Comparison of ENCODE assay signal across 8 cellular contexts in genomic region chr2:86621290-86621943, GRCh38. TPM values are rescaled to one million over a fixed set of nuclear protein-coding genes. Genes with fewer than 3 reads are reported as not detected.
A peak's percentile ranks its signal among the peaks of the same experiment; 100 is the strongest.
DNase-seq lines count a peak whose midpoint lies in the region; FAIRE-seq and TF ChIP-seq lines count a peak whose summit lies in the region.

No MANE protein-coding gene starts in this region.

- peaks cover 39 to 58% (median 46%) of the 10 kb centered on the region in 4 donors for H3K4me1 Mint-ChIP-seq in CD4-positive, alpha-beta memory T cell

- no peaks in the 10 kb centered on the region for H3F3A ChIP-seq in neural cell (ENCODE audit: insufficient read depth, low read length, poor library complexity, severe bottlenecking)

- no peak for TF ChIP-seq EP300 in neural cell (conservative IDR thresholded peaks at IDR 0.05; ENCODE audit: poor library complexity, severe bottlenecking)

- H3K9me2 ChIP-seq in neural cell (ENCODE audit: insufficient read depth, low read length) = no peaks in the 10 kb centered on the region

- H3K27ac Mint-ChIP-seq in CD4-positive, alpha-beta memory T cell = peak overlapping the region; percentile 53 to 96 (median 81)

- H3K27ac ChIP-seq in CD4-positive, alpha-beta memory T cell (ENCODE audit: low read depth, low read length) = no peak overlapping the region
- no peak overlapping the region for H3K27ac ChIP-seq in neural cell (ENCODE audit: low read length)

- POLR2A ChIA-PET in CD4-positive, alpha-beta memory T cell (lab: Charles Lee; ENCODE audit: partially characterized antibody) = interaction anchor here (0.6 to 5.7 kb wide), 9 partner anchors 11 to 179 kb away, joined by 3 to 61 read pairs (median 3); partner anchors contain the start of genes CHMP3 and KDM3A

- no peaks in the 10 kb centered on the region for H3K27me3 Mint-ChIP-seq in CD4-positive, alpha-beta memory T cell

- peaks cover 46% of the 10 kb centered on the region for H3K79me2 ChIP-seq in neural cell (replicated peaks; ENCODE audit: insufficient read depth, low read length)

- TF ChIP-seq RAD21 in neural cell (conservative IDR thresholded peaks at IDR 0.05) = no peak

- peak overlapping the region; percentile 84 for H3K9ac ChIP-seq in neural cell (ENCODE audit: low read length)

- no peaks in the 10 kb centered on the region for H3K27me3 ChIP-seq in CD4-positive, alpha-beta memory T cell (ENCODE audit: insufficient read depth, low read length)
- H3K27me3 ChIP-seq in bronchial epithelial cell (ENCODE audit: control insufficient read depth, insufficient read depth, low read length) = no peaks in the 10 kb centered on the region
- no peaks in the 10 kb centered on the region for H3K27me3 ChIP-seq in neural cell (ENCODE audit: insufficient read depth, low read depth, low read length)

- no peaks in the 10 kb centered on the region for H3K9me3 ChIP-seq in CD4-positive, alpha-beta memory T cell (ENCODE audit: control insufficient read depth in 1 of 2, low read length in 2 of 2)
- no peaks in the 10 kb centered on the region for H3K9me3 ChIP-seq in neural cell (ENCODE audit: low read length)

- DNase-seq in CD4-positive, alpha-beta memory T cell = no peak
- no peak for DNase-seq in LNCaP clone FGC (ENCODE audit: low read depth)
- no peak for DNase-seq in bronchial epithelial cell (ENCODE audit: low read depth)
- DNase-seq in SKM-1 (lab: John Stamatoyannopoulos, UW; ENCODE audit: unreplicated experiment) = no peak
- no peak for DNase-seq in HTR-8/SVneo (ENCODE audit: insufficient read length, low spot score)
- DNase-seq in retina = no peak
- DNase-seq in NCI-H2196 (lab: John Stamatoyannopoulos, UW; ENCODE audit: unreplicated experiment) = no peak

- peak overlapping the region; percentile 58 to 59 for H3K4me3 ChIP-seq in CD4-positive, alpha-beta memory T cell (ENCODE audit: low read length in 2 of 2)
- peak overlapping the region; percentile 79 for H3K4me3 ChIP-seq in LNCaP clone FGC (ENCODE audit: low read depth, low read length)
- peak overlapping the region; percentile 62 for H3K4me3 ChIP-seq in bronchial epithelial cell (ENCODE audit: low read depth, low read length)
- H3K4me3 ChIP-seq in neural cell (ENCODE audit: low read length) = peak overlapping the region; percentile 79

- no peak overlapping the region for H2AFZ ChIP-seq in neural cell (ENCODE audit: low read depth, low read length)

- FAIRE-seq in bronchial epithelial cell (lab: Jason Lieb, UNC) (no peak), HTR-8/SVneo (lab: Jason Lieb, UNC) (no peak)

- H3K4me2 ChIP-seq in neural cell (ENCODE audit: low read length) = peak overlapping the region; percentile 61

- H3K36me3 ChIP-seq in CD4-positive, alpha-beta memory T cell (ENCODE audit: insufficient read depth, low read length) = no peaks in the 10 kb centered on the region
- H3K36me3 ChIP-seq in bronchial epithelial cell (ENCODE audit: control insufficient read depth, insufficient read depth, low read length) (peaks cover 2% of the 10 kb centered on the region), neural cell (ENCODE audit: insufficient read depth, low read length) (no peaks in the 10 kb centered on the region)

- intact Hi-C loops in CD4-positive, alpha-beta memory T cell (cut with micrococcal nuclease) = loop anchor here (5.0 kb wide), 2 partner anchors 39 to 424 kb away; partner anchors contain the start of genes IMMT and MRPL35

- CTCF ChIA-PET in CD4-positive, alpha-beta memory T cell (lab: Charles Lee; ENCODE audit: partially characterized antibody) = interaction anchor here (2.9 kb wide), 1 partner anchor 103 kb away, joined by 12 read pairs; no protein-coding TSS in a partner anchor

- H4K20me1 ChIP-seq in neural cell (ENCODE audit: insufficient read depth) = no peaks in the 10 kb centered on the region

- no peaks in the 10 kb centered on the region for H3K9me3 Mint-ChIP-seq in CD4-positive, alpha-beta memory T cell

- TF ChIP-seq CTCF in LNCaP clone FGC (IDR thresholded peaks at IDR 0.05; ENCODE audit: control insufficient read depth, extremely low read depth, insufficient read depth) (no peak), bronchial epithelial cell (IDR thresholded peaks at IDR 0.05; ENCODE audit: insufficient read depth, low read length, severe bottlenecking) (no peak), neural cell (IDR thresholded peaks at IDR 0.05; ENCODE audit: poor library complexity, severe bottlenecking) (no peak)

- H3K36me3 Mint-ChIP-seq in CD4-positive, alpha-beta memory T cell = peaks cover 33 to 47% of the 10 kb centered on the region in 2 donors

- peaks cover 41% of the 10 kb centered on the region for H3K4me1 ChIP-seq in CD4-positive, alpha-beta memory T cell (ENCODE audit: insufficient read depth, low read length)

- H3K4me3 Mint-ChIP-seq in CD4-positive, alpha-beta memory T cell = peak overlapping the region; percentile 94 to 98 (median 95)

TF ChIP-seq in neural cell, 6 proteins besides CTCF, POLR2A, EP300 and RAD21:
- TF ChIP-seq EZH2 (IDR thresholded peaks at IDR 0.05; ENCODE audit: borderline replicate concordance, insufficient read depth, low read length, poor library complexity, severe bottlenecking) = no peak
- TF ChIP-seq REST (IDR thresholded peaks at IDR 0.05; ENCODE audit: borderline replicate concordance) = no peak
- no peak for TF ChIP-seq MXI1 (conservative IDR thresholded peaks at IDR 0.05; ENCODE audit: poor library complexity, severe bottlenecking)
- TF ChIP-seq SMC3 (conservative IDR thresholded peaks at IDR 0.05; ENCODE audit: poor library complexity) = no peak
- no peak for TF ChIP-seq TAF1 (IDR thresholded peaks at IDR 0.05; ENCODE audit: low read depth)
- no peak for TF ChIP-seq POLR2AphosphoS5 (IDR thresholded peaks at IDR 0.05)
TF ChIP-seq in neural cell: peak in this region for 0.

RNA-seq across cellular contexts. Expression of gene RNF103, which starts 2.2 kb away (rescaled TPM):
- 10 to 100 TPM; 33.7 to 35.0 TPM for total RNA-seq in CD4-positive, alpha-beta memory T cell
- polyA plus RNA-seq in CD4-positive, alpha-beta memory T cell = 1 to 10 TPM; 1.8 to 6.4 TPM
- total RNA-seq in bronchial epithelial cell = 17.7 and 18.2 TPM in 2 replicates
- polyA plus RNA-seq in neural cell = 22.0 and 24.1 TPM in 2 replicates
- polyA minus RNA-seq in neural cell = 38.0 and 48.9 TPM in 2 replicates

RNA-seq across cellular contexts. Expression of gene CHMP3, which starts 58.2 kb away (rescaled TPM):
- total RNA-seq in CD4-positive, alpha-beta memory T cell = 10 to 100 TPM; 83.3 to 83.6 TPM
- polyA plus RNA-seq in CD4-positive, alpha-beta memory T cell = 10 to 100 TPM; 78.5 to 81.3 TPM
- total RNA-seq in bronchial epithelial cell = 60.6 and 87.6 TPM in 2 replicates
- 30.5 and 31.8 TPM in 2 replicates for polyA plus RNA-seq in neural cell
- polyA minus RNA-seq in neural cell = 42.6 and 44.1 TPM in 2 replicates
